In genomic region chr15:40382580-40383456, GRCh38 we compare ENCODE assay signal across 8 cellular contexts. TPM values are rescaled to one million over a fixed set of nuclear protein-coding genes. Genes with fewer than 3 reads are reported as not detected.
A peak's percentile ranks its signal among the peaks of the same experiment; 100 is the strongest.
DNase-seq lines count a peak whose midpoint lies in the region; ATAC-seq and TF ChIP-seq lines count a peak whose summit lies in the region.

A gene with protein sequence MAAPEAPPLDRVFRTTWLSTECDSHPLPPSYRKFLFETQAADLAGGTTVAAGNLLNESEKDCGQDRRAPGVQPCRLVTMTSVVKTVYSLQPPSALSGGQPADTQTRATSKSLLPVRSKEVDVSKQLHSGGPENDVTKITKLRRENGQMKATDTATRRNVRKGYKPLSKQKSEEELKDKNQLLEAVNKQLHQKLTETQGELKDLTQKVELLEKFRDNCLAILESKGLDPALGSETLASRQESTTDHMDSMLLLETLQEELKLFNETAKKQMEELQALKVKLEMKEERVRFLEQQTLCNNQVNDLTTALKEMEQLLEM (plus strand): TSS chr15:40382721. CDS start chr15:40382836, 115 bp downstream.

- H4K20me1 ChIP-seq in PC-3 (ENCODE audit: low read length), result no peaks in the 10 kb centered on the region

- BruUV-seq in PC-3 (replicated peaks; lab: Mats Ljungman, UMichigan), result TSS peak; percentile 73

- peak; percentile 77 for DNase-seq in DMS153 (lab: John Stamatoyannopoulos, UW)
- DNase-seq in Jurkat, Clone E6-1 (ENCODE audit: low read depth, low spot score), result peak; percentile 95
- peak; percentile 96 for DNase-seq in PC-3
- DNase-seq in activated T-cell treated with anti-CD3 and anti-CD28 coated beads for 4 hours, result peak; percentile 91
- peak; percentile 95 to 96 for DNase-seq in erythroblast (lab: John Stamatoyannopoulos, UW)
- DNase-seq in stimulated activated CD8-positive, alpha-beta memory T cell treated with anti-CD3 and anti-CD28 coated beads, Interleukin-4, amount 100 ng/mL, for 4 hours (ENCODE audit: low read depth in 2 of 2, low spot score in 1 of 2), result peak; percentile 84 to 85

- peak; percentile 78 for TF ChIP-seq POLR2A in erythroblast (IDR thresholded peaks at IDR 0.05; ENCODE audit: low read length)

- peak within 1 kb of the TSS; percentile 19 for H3K27ac ChIP-seq in PC-3 (ENCODE audit: low read length)
- H3K27ac ChIP-seq in mucosa of rectum (ENCODE audit: low read depth in 2 of 2, low read length in 2 of 2), result no peak within 1 kb of the TSS

- H3K4me1 ChIP-seq in PC-3 (ENCODE audit: insufficient read depth, low read length) (peaks cover 35% of the 10 kb centered on the region), mucosa of rectum (ENCODE audit: control insufficient read depth in 2 of 2, insufficient read depth in 2 of 2, low read length in 2 of 2) (peaks cover 9 to 11% of the 10 kb centered on the region in 2 donors)

- peaks cover 39% of the 10 kb centered on the region for H3K79me2 ChIP-seq in PC-3 (ENCODE audit: low read length)

- peak within 1 kb of the TSS; percentile 90 for H2AFZ ChIP-seq in PC-3 (ENCODE audit: low read length)

- TF ChIP-seq CTCF in PC-3 (conservative IDR thresholded peaks at IDR 0.05; ENCODE audit: low read depth, low read length), result no peak

- H3K4me2 ChIP-seq in PC-3 (ENCODE audit: low read length), result peak within 1 kb of the TSS; percentile 93

- H3K4me3 ChIP-seq in Jurkat, Clone E6-1 (ENCODE audit: low read length), result peak within 1 kb of the TSS; percentile 96
- peak within 1 kb of the TSS; percentile 91 for H3K4me3 ChIP-seq in PC-3 (ENCODE audit: low read length)
- H3K4me3 ChIP-seq in mucosa of rectum (ENCODE audit: low read length in 2 of 2), result peak within 1 kb of the TSS; percentile 84 to 87

- no peaks in the 10 kb centered on the region for H3K9me3 ChIP-seq in PC-3 (ENCODE audit: low read length)
- no peaks in the 10 kb centered on the region for H3K9me3 ChIP-seq in mucosa of rectum (ENCODE audit: control insufficient read depth in 2 of 2, low read length in 2 of 2)

- peak within 1 kb of the TSS; percentile 89 for H3K9ac ChIP-seq in PC-3 (ENCODE audit: low read length)
- H3K9ac ChIP-seq in mucosa of rectum (ENCODE audit: low read depth in 1 of 2, low read length in 2 of 2), result peak within 1 kb of the TSS; percentile 78 to 81

- CTCF ChIA-PET in PC-3 (lab: Charles Lee), result no interaction called here

- intact Hi-C loops in PC-3 (cut with micrococcal nuclease), result loop anchor here (1.0 kb wide), 2 partner anchors 22 to 37 kb away; partner anchors contain the start of gene IVD

- POLR2A ChIA-PET in PC-3 (lab: Charles Lee; ENCODE audit: unreplicated experiment), result interaction anchor here (0.5 to 1.0 kb wide), 3 partner anchors 23 to 283 kb away, joined by 3 to 12 read pairs (median 4); partner anchors contain the start of gene IVD

- no peaks in the 10 kb centered on the region for H3K9me2 ChIP-seq in PC-3 (replicated peaks; ENCODE audit: low read length)

- no peaks in the 10 kb centered on the region for H3F3A ChIP-seq in PC-3 (ENCODE audit: low read length, unreplicated experiment)

- peaks cover 30% of the 10 kb centered on the region for H3K36me3 ChIP-seq in PC-3 (ENCODE audit: low read depth, low read length)
- H3K36me3 ChIP-seq in mucosa of rectum (ENCODE audit: control insufficient read depth in 2 of 2, insufficient read depth in 2 of 2, low read length in 2 of 2), result peaks cover 11% of the 10 kb centered on the region in 2 donors

- ATAC-seq in GM21619 (IDR thresholded peaks at IDR 0.05; ENCODE audit: unreplicated experiment), result peak; percentile 95
- ATAC-seq in PC-3, result peak; percentile 75

- H3K27me3 ChIP-seq in PC-3 (ENCODE audit: low read length) (no peaks in the 10 kb centered on the region), mucosa of rectum (ENCODE audit: control insufficient read depth in 2 of 2, insufficient read depth in 2 of 2, low read length in 2 of 2) (no peaks in the 10 kb centered on the region)

RNA-seq across cellular contexts. Expression of the gene that starts here (rescaled TPM):
- 150 TPM for polyA plus RNA-seq in Jurkat, Clone E6-1 (2012; ENCODE audit: insufficient read depth, insufficient read length)
- total RNA-seq in PC-3 (2014; rRNA removed), result 115 and 125 TPM in 2 replicates
